ENCODE assay signal across 17 cellular contexts in genomic region chr4:97867557-97868091, GRCh38.
DNase-seq lines count a peak whose midpoint lies in the region; ATAC-seq and FAIRE-seq lines count a peak whose summit lies in the region.
"Had no signal": no experiment of that assay in that cellular context is flagged by ENCODE, and none has a peak within 500 bp of the region (broad histone marks: within the 10 kb centered on the region; RNA-seq: fewer than 3 reads in every experiment).

No MANE protein-coding gene starts in this region.

- FAIRE-seq in islet of Langerhans (lab: Jason Lieb, UNC): peak; percentile 79
- FAIRE-seq: D721Med had no signal

- ATAC-seq in HG03175 (IDR thresholded peaks at IDR 0.05; ENCODE audit: unreplicated experiment): no peak
- ATAC-seq: T-cell had no signal

- DNase-seq in NCI-H1105 treated with DMSO at 0.1 percent for 48 hours (lab: John Stamatoyannopoulos, UW) (peak; percentile 30), NCI-H1105 (lab: John Stamatoyannopoulos, UW) (no peak), COR-L47 (lab: John Stamatoyannopoulos, UW) (peak; percentile 70), NCI-H69 (lab: John Stamatoyannopoulos, UW) (peak; percentile 13), activated gamma-delta T cell treated with Interleukin-2 at 50 U/mL for 16 hours (no peak), AG20443 (ENCODE audit: low spot score) (no peak)
- DNase-seq: AML-193; CD4-positive, CD25-positive, alpha-beta regulatory T cell; H9; Kasumi-1; MV-4-11; NCI-H1694 treated with DMSO at 0.1 percent for 48 hours; NCI-H524; T-cell had no signal

Comparison
In these comparisons a context has a peak if more than half of its experiments do, and no peak if none do; other contexts are left out.
1. DNase-seq: peak in NCI-H1105 treated with DMSO at 0.1 percent for 48 hours (single experiment), COR-L47 (single experiment) and NCI-H69 (single experiment); none in NCI-H1105 (single experiment), activated gamma-delta T cell treated with Interleukin-2 at 50 U/mL for 16 hours (single experiment) and AG20443 (single experiment).